In genomic region chr1:62362952-62363325, GRCh38 we compare ENCODE assay signal across 16 cellular contexts. TPM values are rescaled to one million over a fixed set of nuclear protein-coding genes. Genes with fewer than 3 reads are reported as not detected.
"Had no signal": no experiment of that assay in that cellular context is flagged by ENCODE, and none has a peak within 500 bp of the region (broad histone marks: within the 10 kb centered on the region; RNA-seq: fewer than 3 reads in every experiment).

No MANE protein-coding gene starts in this region.

- H3K27ac ChIP-seq: KMS-11 had no signal

- ATAC-seq: K562 had no signal

- DNase-seq: IMR-90, Kasumi-1, MM.1S, NCI-H1048, NCI-H1105, NCI-H1436 treated with DMSO at 0.1 percent for 48 hours, NCI-H187 treated with DMSO at 0.1 percent for 48 hours, NCI-H2227 treated with DMSO at 0.1 percent for 48 hours, NCI-H526 treated with DMSO at 0.1 percent for 48 hours, Right ventricle myocardium superior, SIG-M5 had no signal

- H3K4me3 ChIP-seq: K562 had no signal

RNA-seq across cellular contexts. Expression of gene KANK4, which starts 43.7 kb away (rescaled TPM):
- total RNA-seq: HT1080; IMR-90; K562; SK-MEL-5; T-helper 1 cell treated with Interleukin-12 subunit alpha and Interleukin-12 subunit beta and Interleukin-4 antibody, amounts not matched to agents 30 ng/mL and 1 ng/mL, for 36 hours had no signal
- polyA plus RNA-seq: IMR-90, K562 had no signal
